14 cellular contexts compared by ENCODE assay signal in genomic region chr1:62299426-62300200, GRCh38. TPM values are rescaled to one million over a fixed set of nuclear protein-coding genes. Genes with fewer than 3 reads are reported as not detected.
DNase-seq lines count a peak whose midpoint lies in the region; ATAC-seq lines count a peak whose summit lies in the region.
"Had no signal": no experiment of that assay in that cellular context is flagged by ENCODE, and none has a peak within 500 bp of the region (broad histone marks: within the 10 kb centered on the region; RNA-seq: fewer than 3 reads in every experiment).

No MANE protein-coding gene starts in this region.

- DNase-seq in NCI-H146 (lab: John Stamatoyannopoulos, UW) = peak; percentile 56
- DNase-seq in NCI-H146 treated with DMSO at 0.1 percent for 48 hours (lab: John Stamatoyannopoulos, UW; ENCODE audit: unreplicated experiment) = no peak
- DNase-seq in SK-MEL-5 (ENCODE audit: low read depth, low spot score) = peak; percentile 93
- DNase-seq in left kidney (ENCODE audit: low read depth, low spot score) = peak; percentile 47
- peak in 43 of 49 donors; percentile 7 to 77 (median 47) for DNase-seq in substantia nigra (lab: John Stamatoyannopoulos, UW)
- DNase-seq in effector memory CD8-positive, alpha-beta T cell = no peak
- DNase-seq in activated naive CD4-positive, alpha-beta T cell treated with anti-CD3 and anti-CD28 coated beads, Interleukin-2, amount 50 U/mL, for 16 hours = no peak
- DNase-seq in activated CD4-positive, CD25-positive, alpha-beta regulatory T cell treated with anti-CD3 and anti-CD28 coated beads, Interleukin-2, amount 50 U/mL, for 72 hours = no peak
- DNase-seq: adrenal gland, HCEC 1CT, NCI-H2081 treated with DMSO at 0.1 percent for 48 hours, upper lobe of left lung, WERI-Rb-1 had no signal

- H3K4me1 Mint-ChIP-seq in effector memory CD8-positive, alpha-beta T cell (ENCODE audit: low read depth in 2 of 2) = peaks cover 2 to 7% of the 10 kb centered on the region in 2 donors

- no peak for ATAC-seq in effector memory CD8-positive, alpha-beta T cell (replicated peaks)
- ATAC-seq: A549 had no signal

- H3K27ac ChIP-seq in substantia nigra (ENCODE audit: low read depth, low read length, poor library complexity, severe bottlenecking) = peak overlapping the region; percentile 37
- H3K27ac ChIP-seq: A549, adrenal gland, upper lobe of left lung, WERI-Rb-1 had no signal

- H3K27me3 Mint-ChIP-seq in effector memory CD8-positive, alpha-beta T cell = peaks cover 6 to 15% of the 10 kb centered on the region in 2 donors

- H3K9me3 Mint-ChIP-seq in effector memory CD8-positive, alpha-beta T cell = no peaks in the 10 kb centered on the region

- no peaks in the 10 kb centered on the region for H3K36me3 Mint-ChIP-seq in effector memory CD8-positive, alpha-beta T cell (ENCODE audit: insufficient read depth)

- no peak overlapping the region for H3K27ac Mint-ChIP-seq in effector memory CD8-positive, alpha-beta T cell

- H3K4me3 Mint-ChIP-seq in effector memory CD8-positive, alpha-beta T cell = no peak overlapping the region

- in situ Hi-C loops in SK-MEL-5 (cut with HindIII; ENCODE audit: low pct_unique_long_range_greater_than_20kb, low sequenced_read_pairs) = no loop called here

RNA-seq across cellular contexts. Expression of gene KANK4, which starts 19.6 kb away (rescaled TPM):
- total RNA-seq in SK-MEL-5 (2014; rRNA removed; shearing (Covaris generic)) = not detected in 2 replicates
- polyA plus RNA-seq in SK-MEL-5 (2015; cell fraction: cytosol; rRNA removed) = not detected in 2 replicates
- not detected in 2 replicates for polyA plus RNA-seq in SK-MEL-5 (2015; cell fraction: nucleus; rRNA removed)

Comparison
In these comparisons a context has a peak if more than half of its experiments do, and no peak if none do; other contexts are left out.
1. DNase-seq: peak in NCI-H146 (single experiment), SK-MEL-5 (single experiment), left kidney (single experiment) and substantia nigra (43 of 49); none in NCI-H146 treated with DMSO at 0.1 percent for 48 hours (single experiment), effector memory CD8-positive, alpha-beta T cell (0 of 3), activated naive CD4-positive, alpha-beta T cell treated with anti-CD3 and anti-CD28 coated beads, Interleukin-2, amount 50 U/mL, for 16 hours (single experiment) and activated CD4-positive, CD25-positive, alpha-beta regulatory T cell treated with anti-CD3 and anti-CD28 coated beads, Interleukin-2, amount 50 U/mL, for 72 hours (single experiment).